In the genomic region with DNA sequence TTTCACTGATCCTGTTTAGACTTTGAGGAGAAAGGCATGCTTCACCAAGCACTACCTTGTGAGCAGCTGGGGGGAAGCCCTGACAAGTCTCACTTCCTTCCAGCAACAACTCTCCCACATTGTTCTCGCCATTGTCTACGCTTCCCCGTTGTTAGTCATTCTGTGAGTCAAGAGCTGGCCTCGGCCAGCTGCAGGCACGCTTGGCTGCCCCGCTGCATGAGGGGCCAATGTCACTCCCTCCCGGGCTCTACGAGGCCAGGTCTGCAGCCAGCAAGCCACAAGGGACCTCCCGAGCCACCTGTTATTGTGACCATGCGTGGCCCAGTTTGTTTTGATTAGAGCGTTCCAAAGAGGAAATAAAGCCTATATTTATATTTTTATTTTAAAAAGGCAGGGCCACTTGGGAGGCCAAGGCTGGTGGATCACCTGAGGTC, we compare ENCODE assay signal across 8 cellular contexts.
A peak's percentile ranks its signal among the peaks of the same experiment; 100 is the strongest.
DNase-seq lines count a peak whose midpoint lies in the region; ATAC-seq, FAIRE-seq and TF ChIP-seq lines count a peak whose summit lies in the region.

No MANE protein-coding gene starts in this region.

- H3K36me3 Mint-ChIP-seq in MCF 10A (ENCODE audit: insufficient read depth, unreplicated experiment) = peaks cover 12% of the 10 kb centered on the region

- CTCF ChIA-PET in MCF 10A (lab: Yijun Ruan, JAX) = no interaction called here

- POLR2A ChIA-PET in MCF 10A (lab: Yijun Ruan, JAX) = no interaction called here

- H3K27ac ChIP-seq in breast epithelium = no peak overlapping the region
- H3K27ac ChIP-seq in pancreas = peak overlapping the region in 2 of 4 donors; percentile 23 to 58
- H3K27ac ChIP-seq in suprapubic skin = no peak overlapping the region

- ATAC-seq in HG02759 (IDR thresholded peaks at IDR 0.05; ENCODE audit: unreplicated experiment) = peak; percentile 98
- ATAC-seq in pancreas = peak; percentile 76 to 88 (median 80)

- H3K9me3 ChIP-seq in breast epithelium (peaks cover 0 to 4% of the 10 kb centered on the region in 2 donors), pancreas (no peaks in the 10 kb centered on the region), suprapubic skin (no peaks in the 10 kb centered on the region)

- peaks cover 24% of the 10 kb centered on the region for H3K9me3 Mint-ChIP-seq in MCF 10A (ENCODE audit: unreplicated experiment)

- H3K4me1 ChIP-seq in breast epithelium (peaks cover 0 to 12% of the 10 kb centered on the region in 2 donors), pancreas (peaks cover 7 to 34% (median 29%) of the 10 kb centered on the region in 3 donors), suprapubic skin (peaks cover 9% of the 10 kb centered on the region)

- intact Hi-C loops in MCF 10A (cut with micrococcal nuclease) = no loop called here
- intact Hi-C loops in breast epithelium (cut with DNase I; ENCODE audit: low total_unique reads) = no loop called here
- intact Hi-C loops in pancreas (cut with DNase I) = no loop called here

- no peak for TF ChIP-seq POLR2A in breast epithelium (IDR thresholded peaks at IDR 0.05)
- TF ChIP-seq POLR2A in suprapubic skin (IDR thresholded peaks at IDR 0.05) = no peak

- H3K27ac Mint-ChIP-seq in MCF 10A (ENCODE audit: low read depth, unreplicated experiment) = no peak overlapping the region

- TF ChIP-seq CTCF in MCF 10A (IDR thresholded peaks at IDR 0.05; ENCODE audit: unreplicated experiment) (no peak), breast epithelium (IDR thresholded peaks at IDR 0.05) (no peak), pancreas (IDR thresholded peaks at IDR 0.05) (no peak), suprapubic skin (IDR thresholded peaks at IDR 0.05) (no peak)

- 38 to 42% methylated on average over 11 of the region's 11 CpGs for WGBS in pancreas, 2 donors
- 72% methylated on average over 11 of the region's 11 CpGs for WGBS in suprapubic skin

- H3K27me3 Mint-ChIP-seq in MCF 10A (ENCODE audit: insufficient read depth, unreplicated experiment) = no peaks in the 10 kb centered on the region

- H3K36me3 ChIP-seq in breast epithelium (no peaks in the 10 kb centered on the region), pancreas (no peaks in the 10 kb centered on the region), suprapubic skin (no peaks in the 10 kb centered on the region)

- H3K27me3 ChIP-seq in breast epithelium = no peaks in the 10 kb centered on the region
- H3K27me3 ChIP-seq in pancreas = no peaks in the 10 kb centered on the region
- no peaks in the 10 kb centered on the region for H3K27me3 ChIP-seq in suprapubic skin

- DNase-seq in MCF 10A (ENCODE audit: unreplicated experiment) = peak; percentile 95
- no peak for DNase-seq in breast epithelium (ENCODE audit: low spot score in 2 of 2)
- peak; percentile 65 for DNase-seq in NCI-H2029 (lab: John Stamatoyannopoulos, UW)
- peak; percentile 98 to 100 for DNase-seq in dermis microvascular lymphatic vessel endothelial cell (ENCODE audit: low read depth in 2 of 2)
- peak; percentile 64 to 81 (median 78) for DNase-seq in pancreas
- no peak for DNase-seq in COR-L47 (lab: John Stamatoyannopoulos, UW)
- no peak for DNase-seq in suprapubic skin (ENCODE audit: low spot score in 2 of 2)

- BruUV-seq in MCF 10A (replicated peaks; lab: Mats Ljungman, UMichigan) = no TSS peak

- H3K4me3 ChIP-seq in breast epithelium (no peak overlapping the region), pancreas (no peak overlapping the region), suprapubic skin (no peak overlapping the region)

- peaks cover 21% of the 10 kb centered on the region for H3K4me1 Mint-ChIP-seq in MCF 10A (ENCODE audit: insufficient read depth, unreplicated experiment)

- FAIRE-seq in pancreas (lab: Jason Lieb, UNC) = no peak

- no peak for TF ChIP-seq EP300 in suprapubic skin (IDR thresholded peaks at IDR 0.05)

- H3K4me3 Mint-ChIP-seq in MCF 10A (ENCODE audit: unreplicated experiment) = peak overlapping the region; percentile 5

Comparison
In these comparisons a context has a peak if more than half of its experiments do, and no peak if none do; other contexts are left out.
1. DNase-seq: peak in MCF 10A (single experiment), NCI-H2029 (single experiment), dermis microvascular lymphatic vessel endothelial cell (2 of 2) and pancreas (6 of 6); none in breast epithelium (0 of 2), COR-L47 (single experiment) and suprapubic skin (0 of 2).